In the genomic region with DNA sequence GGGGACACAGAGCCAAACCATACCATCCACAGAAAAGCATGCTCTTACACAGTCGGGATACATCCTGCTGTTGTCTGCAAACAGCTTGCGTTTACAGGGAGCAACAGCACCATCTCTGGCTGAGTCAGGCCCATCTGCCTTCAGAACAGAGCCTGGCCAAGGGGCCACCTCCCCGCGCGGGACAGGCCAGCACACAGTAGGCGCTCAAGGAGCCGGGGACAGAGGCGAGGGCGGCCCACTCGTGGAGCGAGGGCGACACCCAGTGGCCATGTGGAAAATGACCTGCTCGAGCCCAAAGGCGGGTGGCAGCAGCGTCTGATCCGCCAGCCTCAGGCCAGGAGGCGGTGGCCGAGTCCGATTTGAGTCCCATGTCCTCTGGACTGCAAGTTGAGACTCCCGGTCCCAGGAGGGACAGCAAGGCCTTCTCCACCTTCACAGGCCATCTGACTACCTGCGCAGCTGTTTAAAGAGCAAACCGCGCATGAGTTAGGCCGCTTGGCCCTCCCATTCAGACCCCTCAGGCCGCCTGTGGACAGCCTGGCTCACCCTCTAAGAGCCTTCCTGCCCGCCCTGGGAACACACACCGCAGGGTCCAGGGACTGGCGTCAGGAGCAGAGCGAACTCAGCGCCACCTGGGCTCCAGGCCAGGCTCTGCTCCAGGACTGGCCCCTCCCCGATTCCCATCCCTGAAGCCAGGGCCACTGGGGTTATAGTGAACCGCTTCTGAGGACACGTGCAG, we compare ENCODE assay signal across 8 cellular contexts. TPM values are rescaled to one million over a fixed set of nuclear protein-coding genes. Genes with fewer than 3 reads are reported as not detected.
DNase-seq lines count a peak whose midpoint lies in the region; ATAC-seq and TF ChIP-seq lines count a peak whose summit lies in the region.

No MANE protein-coding gene starts in this region.

- H3F3A ChIP-seq in OCI-LY1 (ENCODE audit: insufficient read depth, low read length), result no peaks in the 10 kb centered on the region

- no peaks in the 10 kb centered on the region for H3K36me3 ChIP-seq in OCI-LY1 (ENCODE audit: insufficient read depth, low read length)
- no peaks in the 10 kb centered on the region for H3K36me3 ChIP-seq in naive thymus-derived CD4-positive, alpha-beta T cell (ENCODE audit: control insufficient read depth in 2 of 3, insufficient read depth in 3 of 3, low read length in 3 of 3)

- no peaks in the 10 kb centered on the region for H3K27me3 Mint-ChIP-seq in activated T-cell treated with anti-CD3 and anti-CD28 coated beads, Interleukin-2, amount 50 U/mL, for 4 hours (ENCODE audit: low read depth)
- peaks cover 0 to 13% (median 2%) of the 10 kb centered on the region in 5 donors for H3K27me3 Mint-ChIP-seq in naive thymus-derived CD4-positive, alpha-beta T cell
- peaks cover 8% of the 10 kb centered on the region for H3K27me3 Mint-ChIP-seq in stimulated activated memory B cell treated with anti-CD40 and anti-IgM and Interleukin-4, amounts not matched to agents 10 μg/mL and 1 μg/mL and 100 μg/mL, for 72 hours

- H3K79me2 ChIP-seq in OCI-LY1 (ENCODE audit: insufficient read depth, low read length), result no peaks in the 10 kb centered on the region

- peaks cover 7% of the 10 kb centered on the region for H3K4me1 Mint-ChIP-seq in activated T-cell treated with anti-CD3 and anti-CD28 coated beads, Interleukin-2, amount 50 U/mL, for 4 hours (ENCODE audit: low read depth)
- H3K4me1 Mint-ChIP-seq in naive thymus-derived CD4-positive, alpha-beta T cell, result peaks cover 10 to 17% (median 16%) of the 10 kb centered on the region in 7 donors
- H3K4me1 Mint-ChIP-seq in stimulated activated memory B cell treated with anti-CD40 and anti-IgM and Interleukin-4, amounts not matched to agents 10 μg/mL and 1 μg/mL and 100 μg/mL, for 72 hours, result peaks cover 17% of the 10 kb centered on the region

- DNase-seq in AG09309 (ENCODE audit: low read depth) (peak; percentile 4), fibroblast of gingiva (ENCODE audit: low read depth) (peak; percentile 37)
- DNase-seq in activated T-cell treated with anti-CD3 and anti-CD28 coated beads, Interleukin-2, amount 50 U/mL, for 4 hours, result peak; percentile 68
- DNase-seq in naive thymus-derived CD4-positive, alpha-beta T cell, result peak; percentile 28 to 77 (median 66)

- H3K4me3 Mint-ChIP-seq in activated T-cell treated with anti-CD3 and anti-CD28 coated beads, Interleukin-2, amount 50 U/mL, for 4 hours, result no peak overlapping the region
- H3K4me3 Mint-ChIP-seq in naive thymus-derived CD4-positive, alpha-beta T cell, result peak overlapping the region in 1 of 10 donors; percentile 34
- H3K4me3 Mint-ChIP-seq in stimulated activated memory B cell treated with anti-CD40 and anti-IgM and Interleukin-4, amounts not matched to agents 10 μg/mL and 1 μg/mL and 100 μg/mL, for 72 hours, result no peak overlapping the region

- H2AFZ ChIP-seq in OCI-LY1 (ENCODE audit: low read length), result no peak overlapping the region

- H3K27ac ChIP-seq in OCI-LY1 (ENCODE audit: low read depth, low read length, poor library complexity, severe bottlenecking), result no peak overlapping the region
- H3K27ac ChIP-seq in naive thymus-derived CD4-positive, alpha-beta T cell (ENCODE audit: low read depth, low read length), result no peak overlapping the region

- no peaks in the 10 kb centered on the region for H3K36me3 Mint-ChIP-seq in activated T-cell treated with anti-CD3 and anti-CD28 coated beads, Interleukin-2, amount 50 U/mL, for 4 hours (ENCODE audit: insufficient read depth)
- H3K36me3 Mint-ChIP-seq in naive thymus-derived CD4-positive, alpha-beta T cell, result peaks cover 0 to 1% (median 0%) of the 10 kb centered on the region in 5 donors
- H3K36me3 Mint-ChIP-seq in stimulated activated memory B cell treated with anti-CD40 and anti-IgM and Interleukin-4, amounts not matched to agents 10 μg/mL and 1 μg/mL and 100 μg/mL, for 72 hours, result no peaks in the 10 kb centered on the region

- POLR2A ChIA-PET in naive thymus-derived CD4-positive, alpha-beta T cell (lab: Charles Lee), result interaction anchor here (0.8 kb wide), 1 partner anchor 649 kb away, joined by 3 read pairs; no protein-coding TSS in a partner anchor

- no peak overlapping the region for H3K27ac Mint-ChIP-seq in naive thymus-derived CD4-positive, alpha-beta T cell
- no peak overlapping the region for H3K27ac Mint-ChIP-seq in stimulated activated memory B cell treated with anti-CD40 and anti-IgM and Interleukin-4, amounts not matched to agents 10 μg/mL and 1 μg/mL and 100 μg/mL, for 72 hours

- no peaks in the 10 kb centered on the region for H4K20me1 ChIP-seq in OCI-LY1 (ENCODE audit: insufficient read depth, low read length)

- H3K4me3 ChIP-seq in AG09309 (ENCODE audit: control insufficient read depth, low read depth, low read length), result no peak overlapping the region
- no peak overlapping the region for H3K4me3 ChIP-seq in OCI-LY1 (ENCODE audit: low read depth, low read length, poor library complexity, severe bottlenecking)
- no peak overlapping the region for H3K4me3 ChIP-seq in naive thymus-derived CD4-positive, alpha-beta T cell (ENCODE audit: low read length)

- no peaks in the 10 kb centered on the region for H3K27me3 ChIP-seq in OCI-LY1 (ENCODE audit: insufficient read depth, low read length)
- H3K27me3 ChIP-seq in naive thymus-derived CD4-positive, alpha-beta T cell (ENCODE audit: control insufficient read depth in 2 of 2, insufficient read depth in 2 of 2, low read length in 2 of 2), result no peaks in the 10 kb centered on the region

- H3K4me1 ChIP-seq in OCI-LY1 (ENCODE audit: insufficient read depth, low read length, severe bottlenecking), result peaks cover 3% of the 10 kb centered on the region
- peaks cover 10% of the 10 kb centered on the region in 2 donors for H3K4me1 ChIP-seq in naive thymus-derived CD4-positive, alpha-beta T cell (ENCODE audit: control insufficient read depth in 2 of 2, insufficient read depth in 2 of 2, low read length in 2 of 2)

- H3K4me2 ChIP-seq in OCI-LY1 (ENCODE audit: low read length), result no peak overlapping the region; the same call in 1 of the 2 replicates

- peak; percentile 77 for ATAC-seq in GM18867 (IDR thresholded peaks at IDR 0.05; ENCODE audit: unreplicated experiment)
- peak; percentile 74 for ATAC-seq in HG03066 (IDR thresholded peaks at IDR 0.05; ENCODE audit: low read depth, unreplicated experiment)
- ATAC-seq in activated T-cell treated with anti-CD3 and anti-CD28 coated beads, Interleukin-2, amount 50 U/mL, for 4 hours, result peak; percentile 84 to 86
- peak; percentile 84 for ATAC-seq in naive thymus-derived CD4-positive, alpha-beta T cell
- ATAC-seq in stimulated activated memory B cell treated with anti-CD40 and anti-IgM and Interleukin-4, amounts not matched to agents 10 μg/mL and 1 μg/mL and 100 μg/mL, for 72 hours, result peak; percentile 72

- no peaks in the 10 kb centered on the region for H3K9me3 Mint-ChIP-seq in activated T-cell treated with anti-CD3 and anti-CD28 coated beads, Interleukin-2, amount 50 U/mL, for 4 hours
- no peaks in the 10 kb centered on the region for H3K9me3 Mint-ChIP-seq in naive thymus-derived CD4-positive, alpha-beta T cell
- H3K9me3 Mint-ChIP-seq in stimulated activated memory B cell treated with anti-CD40 and anti-IgM and Interleukin-4, amounts not matched to agents 10 μg/mL and 1 μg/mL and 100 μg/mL, for 72 hours, result no peaks in the 10 kb centered on the region

- no peak overlapping the region for H3K9ac ChIP-seq in OCI-LY1 (ENCODE audit: low read length)

- intact Hi-C loops in naive thymus-derived CD4-positive, alpha-beta T cell (cut with micrococcal nuclease), result loop anchor here (1.0 to 10.0 kb wide), 7 partner anchors 501 to 1477 kb away; no protein-coding TSS in a partner anchor

- peak; percentile 92 for TF ChIP-seq CTCF in AG09309 (IDR thresholded peaks at IDR 0.05; ENCODE audit: control insufficient read depth, insufficient read depth, low read depth, low read length, missing control alignments)
- TF ChIP-seq CTCF in OCI-LY1 (IDR thresholded peaks at IDR 0.05; ENCODE audit: low read length), result peak; percentile 93

- CTCF ChIA-PET in naive thymus-derived CD4-positive, alpha-beta T cell (lab: Charles Lee), result interaction anchor here (0.6 to 3.2 kb wide), 7 partner anchors 36 to 1347 kb away, joined by 3 to 27 read pairs (median 3); no protein-coding TSS in a partner anchor

- no peaks in the 10 kb centered on the region for H3K9me3 ChIP-seq in OCI-LY1 (ENCODE audit: low read length)
- H3K9me3 ChIP-seq in naive thymus-derived CD4-positive, alpha-beta T cell (ENCODE audit: control insufficient read depth in 2 of 3, low read length in 3 of 3), result no peaks in the 10 kb centered on the region

- H3K9me2 ChIP-seq in OCI-LY1 (ENCODE audit: low read depth, low read length), result no peaks in the 10 kb centered on the region

RNA-seq across cellular contexts. Expression of gene TTC32, which starts 38.3 kb away (rescaled TPM):
- total RNA-seq in activated T-cell treated with anti-CD3 and anti-CD28 coated beads, Interleukin-2, amount 50 U/mL, for 4 hours, result 1 to 10 TPM; 9.2 to 9.3 (median 9.3) TPM
- total RNA-seq in naive thymus-derived CD4-positive, alpha-beta T cell, result 10 to 100 TPM; 23.1 to 58.0 (median 44.9) TPM
- 10 to 100 TPM; 25.9 to 41.5 TPM for polyA plus RNA-seq in naive thymus-derived CD4-positive, alpha-beta T cell

Comparison
In these comparisons a context has a peak if more than half of its experiments do, and no peak if none do; other contexts are left out.
1. DNase-seq: peak in every context shown above with its lines; median percentile 68 in activated T-cell treated with anti-CD3 and anti-CD28 coated beads, Interleukin-2, amount 50 U/mL, for 4 hours; 66 in naive thymus-derived CD4-positive, alpha-beta T cell; 37 in fibroblast of gingiva; 4 in AG09309.